Comparison of ENCODE assay signal across 8 cellular contexts in genomic region chr15:47717036-47717611, GRCh38. TPM values are rescaled to one million over a fixed set of nuclear protein-coding genes. Genes with fewer than 3 reads are reported as not detected.
DNase-seq lines count a peak whose midpoint lies in the region; ATAC-seq and TF ChIP-seq lines count a peak whose summit lies in the region.

SEMA6D (plus strand) TSS chr15:47717505; CDS start chr15:47759799, 42,294 bp downstream.

- H2AFZ ChIP-seq in SK-N-SH (ENCODE audit: low read depth): peak within 1 kb of the TSS; percentile 59; the same call in 1 of the 2 replicates

- no peaks in the 10 kb centered on the region for H3K9me2 ChIP-seq in SK-N-SH

- peak within 1 kb of the TSS in 1 of 9 donors; percentile 5 for H3K27ac Mint-ChIP-seq in naive thymus-derived CD4-positive, alpha-beta T cell
- no peak within 1 kb of the TSS for H3K27ac Mint-ChIP-seq in CD4-positive, alpha-beta T cell

- peaks cover 0 to 5% (median 0%) of the 10 kb centered on the region in 11 donors for H3K9me3 Mint-ChIP-seq in naive thymus-derived CD4-positive, alpha-beta T cell
- no peaks in the 10 kb centered on the region for H3K9me3 Mint-ChIP-seq in CD4-positive, alpha-beta T cell

- no peaks in the 10 kb centered on the region for H3K9me3 ChIP-seq in SK-N-SH
- no peaks in the 10 kb centered on the region for H3K9me3 ChIP-seq in naive thymus-derived CD4-positive, alpha-beta T cell (ENCODE audit: control insufficient read depth in 2 of 3, low read length in 3 of 3)
- H3K9me3 ChIP-seq in CD4-positive, alpha-beta T cell (ENCODE audit: control insufficient read depth, low read length): no peaks in the 10 kb centered on the region

- peak within 1 kb of the TSS in 3 of 10 donors; percentile 21 to 62 (median 38) for H3K4me3 Mint-ChIP-seq in naive thymus-derived CD4-positive, alpha-beta T cell
- H3K4me3 Mint-ChIP-seq in CD4-positive, alpha-beta T cell: no peak within 1 kb of the TSS

- H3K4me1 Mint-ChIP-seq in naive thymus-derived CD4-positive, alpha-beta T cell: peaks cover 0 to 12% (median 5%) of the 10 kb centered on the region in 7 donors
- H3K4me1 Mint-ChIP-seq in CD4-positive, alpha-beta T cell (ENCODE audit: low read depth): peaks cover 7% of the 10 kb centered on the region

- peaks cover 57 to 69% (median 61%) of the 10 kb centered on the region in 5 donors for H3K27me3 Mint-ChIP-seq in naive thymus-derived CD4-positive, alpha-beta T cell
- H3K27me3 Mint-ChIP-seq in CD4-positive, alpha-beta T cell: peaks cover 80% of the 10 kb centered on the region

- TF ChIP-seq CTCF in BJ (IDR thresholded peaks at IDR 0.05; ENCODE audit: insufficient read depth, low read depth, low read length): peak; percentile 27
- TF ChIP-seq CTCF in LNCaP clone FGC (IDR thresholded peaks at IDR 0.05; ENCODE audit: control insufficient read depth, extremely low read depth, insufficient read depth): 0 out of 2 replicates have a peak, but pooled peaks have one; percentile 20
- TF ChIP-seq CTCF in SK-N-SH (IDR thresholded peaks at IDR 0.05): peak; percentile 33
- TF ChIP-seq CTCF in CD4-positive, alpha-beta T cell (IDR thresholded peaks at IDR 0.05): no peak

- H3K36me3 Mint-ChIP-seq in naive thymus-derived CD4-positive, alpha-beta T cell: no peaks in the 10 kb centered on the region
- no peaks in the 10 kb centered on the region for H3K36me3 Mint-ChIP-seq in CD4-positive, alpha-beta T cell (ENCODE audit: low read depth)

- CTCF ChIA-PET in BJ (lab: Yijun Ruan, JAX) (interaction anchor here (0.9 to 1.9 kb wide), 9 partner anchors 8 to 521 kb away, joined by 3 to 7 read pairs (median 4); no protein-coding TSS in a partner anchor), SK-N-SH (lab: Yijun Ruan, JAX) (interaction anchor here (0.6 to 5.2 kb wide), 39 partner anchors 8 to 568 kb away, joined by 3 to 40 read pairs (median 4); no protein-coding TSS in a partner anchor)
- CTCF ChIA-PET in naive thymus-derived CD4-positive, alpha-beta T cell (lab: Charles Lee): no interaction called here
- CTCF ChIA-PET in CD4-positive, alpha-beta T cell (lab: Charles Lee): no interaction called here

- no peak for TF ChIP-seq EP300 in SK-N-SH (IDR thresholded peaks at IDR 0.05; ENCODE audit: borderline replicate concordance in 1 of 2, low read depth in 1 of 2, low read length in 1 of 2)

- DNase-seq in BJ (ENCODE audit: low read depth) (peak; percentile 27), LNCaP clone FGC (ENCODE audit: low read depth) (peak; percentile 37), SK-N-SH (peak; percentile 93), foreskin melanocyte (peak; percentile 68)
- no peak for DNase-seq in naive thymus-derived CD4-positive, alpha-beta T cell
- DNase-seq in CD4-positive, alpha-beta T cell: no peak

- POLR2A ChIA-PET in BJ (lab: Charles Lee) (interaction anchor here (0.6 kb wide), 1 partner anchor 613 kb away, joined by 4 read pairs; no protein-coding TSS in a partner anchor), SK-N-SH (lab: Yijun Ruan, JAX) (interaction anchor here (0.5 to 2.3 kb wide), 5 partner anchors 10 to 824 kb away, joined by 3 to 5 read pairs (median 3); no protein-coding TSS in a partner anchor)
- POLR2A ChIA-PET in naive thymus-derived CD4-positive, alpha-beta T cell (lab: Charles Lee): no interaction called here
- POLR2A ChIA-PET in CD4-positive, alpha-beta T cell (lab: Charles Lee): no interaction called here

- peak within 1 kb of the TSS in 1 of 2 experiments; percentile 11; a peak in 1 of 4 replicates for H3K27ac ChIP-seq in SK-N-SH (ENCODE audit: low read depth in 2 of 2, low read length in 1 of 2)
- H3K27ac ChIP-seq in naive thymus-derived CD4-positive, alpha-beta T cell (ENCODE audit: low read depth, low read length): no peak within 1 kb of the TSS
- no peak within 1 kb of the TSS for H3K27ac ChIP-seq in CD4-positive, alpha-beta T cell (ENCODE audit: low read depth, low read length)

- peak within 1 kb of the TSS; percentile 87 for H3K4me2 ChIP-seq in SK-N-SH

- H3K36me3 ChIP-seq in BJ (ENCODE audit: control insufficient read depth, insufficient read depth, low read length) (no peaks in the 10 kb centered on the region), SK-N-SH (replicated peaks in 1 of 2; ENCODE audit: control insufficient read depth in 1 of 2, insufficient read depth in 2 of 2, low read length in 1 of 2) (no peaks in the 10 kb centered on the region)
- no peaks in the 10 kb centered on the region for H3K36me3 ChIP-seq in naive thymus-derived CD4-positive, alpha-beta T cell (ENCODE audit: control insufficient read depth in 2 of 3, insufficient read depth in 3 of 3, low read length in 3 of 3)

- TF ChIP-seq RAD21 in SK-N-SH (IDR thresholded peaks at IDR 0.05; ENCODE audit: low read length): peak; percentile 42

- intact Hi-C loops in naive thymus-derived CD4-positive, alpha-beta T cell (cut with micrococcal nuclease): no loop called here
- intact Hi-C loops in CD4-positive, alpha-beta T cell (cut with DNase I, micrococcal nuclease): no loop called here

- peak within 1 kb of the TSS; percentile 41 for H3K4me3 ChIP-seq in BJ (ENCODE audit: low read depth, low read length)
- no peak within 1 kb of the TSS for H3K4me3 ChIP-seq in LNCaP clone FGC (ENCODE audit: low read depth, low read length)
- peak within 1 kb of the TSS; percentile 45 to 64 for H3K4me3 ChIP-seq in SK-N-SH (ENCODE audit: low read depth in 2 of 2, low read length in 1 of 2)
- no peak within 1 kb of the TSS for H3K4me3 ChIP-seq in naive thymus-derived CD4-positive, alpha-beta T cell (ENCODE audit: low read length)

- H3K9ac ChIP-seq in SK-N-SH: no peak within 1 kb of the TSS

- H3K4me1 ChIP-seq in SK-N-SH (ENCODE audit: control insufficient read depth in 1 of 2, insufficient read depth in 2 of 2, low read depth in 1 of 2, low read length in 1 of 2): peaks cover 6 to 8% of the 10 kb centered on the region in 2 experiments; a peak in 3 of 4 replicates
- H3K4me1 ChIP-seq in naive thymus-derived CD4-positive, alpha-beta T cell (ENCODE audit: control insufficient read depth in 2 of 2, insufficient read depth in 2 of 2, low read length in 2 of 2): no peaks in the 10 kb centered on the region

- no peaks in the 10 kb centered on the region for H3K79me2 ChIP-seq in SK-N-SH (ENCODE audit: insufficient read depth)

- no peaks in the 10 kb centered on the region for H4K20me1 ChIP-seq in SK-N-SH (ENCODE audit: insufficient read depth)

- 13% methylated on average over 13 of the region's 40 CpGs for WGBS in SK-N-SH (ENCODE audit: low lambda C conversion rate)

- ATAC-seq in naive thymus-derived CD4-positive, alpha-beta T cell: peak; percentile 26
- ATAC-seq in GM18868 (IDR thresholded peaks at IDR 0.05; ENCODE audit: unreplicated experiment) (no peak), HG03520 (IDR thresholded peaks at IDR 0.05; ENCODE audit: unreplicated experiment) (no peak)
- no peak for ATAC-seq in CD4-positive, alpha-beta T cell (ENCODE audit: poor library complexity)

- no peaks in the 10 kb centered on the region for H3F3A ChIP-seq in SK-N-SH (replicated peaks; ENCODE audit: insufficient read depth)

- H3K27me3 ChIP-seq in BJ (ENCODE audit: control insufficient read depth, insufficient read depth, low read length): peaks cover 13% of the 10 kb centered on the region
- H3K27me3 ChIP-seq in SK-N-SH (ENCODE audit: insufficient read depth): peaks cover 57% of the 10 kb centered on the region
- peaks cover 0 to 6% of the 10 kb centered on the region in 2 donors for H3K27me3 ChIP-seq in naive thymus-derived CD4-positive, alpha-beta T cell (ENCODE audit: control insufficient read depth in 2 of 2, insufficient read depth in 2 of 2, low read length in 2 of 2)
- peaks cover 60% of the 10 kb centered on the region for H3K27me3 ChIP-seq in CD4-positive, alpha-beta T cell (ENCODE audit: control insufficient read depth, insufficient read depth, low read length)

TF ChIP-seq in SK-N-SH, 30 proteins besides CTCF, POLR2A, EP300 and RAD21 (continues in another document):
- TF ChIP-seq MAX (IDR thresholded peaks at IDR 0.05; ENCODE audit: low read depth): no peak
- TF ChIP-seq NFIC (IDR thresholded peaks at IDR 0.05; ENCODE audit: borderline replicate concordance): no peak
- no peak for TF ChIP-seq IRF3 (IDR thresholded peaks at IDR 0.05; ENCODE audit: low read depth, low read length)

RNA-seq across cellular contexts. Expression of gene SEMA6D, which starts in this region (rescaled TPM):
- 1.1 and 2.1 TPM in 2 replicates for polyA plus RNA-seq in BJ (2011; rRNA removed)
- polyA minus RNA-seq in BJ (2011; rRNA and poly(A)+ RNA removed): 0.98 and 1.5 TPM in 2 replicates
- 0.30 and 0.47 TPM in 2 replicates for polyA plus RNA-seq in SK-N-SH (2012; rRNA removed)
- 0.37 and 0.50 TPM in 2 replicates for polyA plus RNA-seq in SK-N-SH (2012; cell fraction: cytosol; rRNA removed)
- polyA plus RNA-seq in SK-N-SH (2012; cell fraction: nucleus; rRNA removed): 0.60 and 0.94 TPM in 2 replicates
- not detected for total RNA-seq in naive thymus-derived CD4-positive, alpha-beta T cell
- polyA plus RNA-seq in naive thymus-derived CD4-positive, alpha-beta T cell: not detected
- total RNA-seq in CD4-positive, alpha-beta T cell: not detected

Comparison
In these comparisons a context has a peak if more than half of its experiments do, and no peak if none do; other contexts are left out.
1. Peak in DNase-seq, H3K4me3 ChIP-seq and H3K4me2 ChIP-seq in SK-N-SH; RNA of the gene not detected or under 1 TPM.
2. Peak in ATAC-seq in naive thymus-derived CD4-positive, alpha-beta T cell; RNA of the gene not detected or under 1 TPM.
3. DNase-seq: peak in BJ (single experiment), LNCaP clone FGC (single experiment) and foreskin melanocyte (single experiment); none in naive thymus-derived CD4-positive, alpha-beta T cell (0 of 9) and CD4-positive, alpha-beta T cell (0 of 10).
4. CTCF ChIA-PET loops: an anchor here in BJ (0.9 to 1.9 kb wide) and SK-N-SH (0.6 to 5.2 kb wide); none called in naive thymus-derived CD4-positive, alpha-beta T cell and CD4-positive, alpha-beta T cell.
5. POLR2A ChIA-PET loops: an anchor here in BJ (0.6 kb wide) and SK-N-SH (0.5 to 2.3 kb wide); none called in naive thymus-derived CD4-positive, alpha-beta T cell and CD4-positive, alpha-beta T cell.